Comparison of ENCODE assay signal across 20 cellular contexts in genomic region chr18:24534271-24534670, GRCh38.
"Had no signal": no experiment of that assay in that cellular context is flagged by ENCODE, and none has a peak within 500 bp of the region (broad histone marks: within the 10 kb centered on the region; RNA-seq: fewer than 3 reads in every experiment).

No MANE protein-coding gene starts in this region.

- H3K9me3 ChIP-seq: gastroesophageal sphincter, mucosa of descending colon, ovary, right atrium auricular region, sigmoid colon had no signal

- DNase-seq: cortex of kidney; effector CD8-positive, alpha-beta T cell; foreskin fibroblast; glutamatergic neuron; islet precursor cell; mammary epithelial cell; mucosa of descending colon; nucleus accumbens; ovary; sigmoid colon; small intestine; stimulated activated CD4-positive, alpha-beta T cell treated with anti-CD3 and anti-CD28 coated beads, Interleukin-2, amount 100 ng/mL, for 48 hours; stimulated activated naive CD4-positive, alpha-beta T cell treated with Interleukin-2 at 50 U/mL for 16 hours had no signal

- H2AFZ ChIP-seq: neural progenitor cell had no signal

- H3K4me1 ChIP-seq: gastroesophageal sphincter, right atrium auricular region, sigmoid colon had no signal

- H3K36me3 ChIP-seq: gastroesophageal sphincter, neural progenitor cell, ovary, right atrium auricular region, sigmoid colon had no signal

- H3K27me3 ChIP-seq: neural progenitor cell, ovary, right atrium auricular region, sigmoid colon had no signal

- H3K9ac ChIP-seq: neural progenitor cell had no signal

- H3K4me2 ChIP-seq: neural progenitor cell had no signal

- H3K27ac ChIP-seq: gastroesophageal sphincter, neural progenitor cell, ovary, right atrium auricular region, sigmoid colon had no signal

- H3K4me3 ChIP-seq: dorsolateral prefrontal cortex, gastroesophageal sphincter, mucosa of descending colon, neural progenitor cell, ovary, right atrium auricular region, sigmoid colon had no signal

- ATAC-seq: esophagus mucosa; gastroesophageal sphincter; left lobe of liver; mucosa of descending colon; natural killer cell treated with Interleukin-12 subunit alpha and Interleukin-12 subunit beta and Interleukin-15 and Interleukin-18, amount 100 ng/mL, for 72 hours had no signal
